In the genomic region with DNA sequence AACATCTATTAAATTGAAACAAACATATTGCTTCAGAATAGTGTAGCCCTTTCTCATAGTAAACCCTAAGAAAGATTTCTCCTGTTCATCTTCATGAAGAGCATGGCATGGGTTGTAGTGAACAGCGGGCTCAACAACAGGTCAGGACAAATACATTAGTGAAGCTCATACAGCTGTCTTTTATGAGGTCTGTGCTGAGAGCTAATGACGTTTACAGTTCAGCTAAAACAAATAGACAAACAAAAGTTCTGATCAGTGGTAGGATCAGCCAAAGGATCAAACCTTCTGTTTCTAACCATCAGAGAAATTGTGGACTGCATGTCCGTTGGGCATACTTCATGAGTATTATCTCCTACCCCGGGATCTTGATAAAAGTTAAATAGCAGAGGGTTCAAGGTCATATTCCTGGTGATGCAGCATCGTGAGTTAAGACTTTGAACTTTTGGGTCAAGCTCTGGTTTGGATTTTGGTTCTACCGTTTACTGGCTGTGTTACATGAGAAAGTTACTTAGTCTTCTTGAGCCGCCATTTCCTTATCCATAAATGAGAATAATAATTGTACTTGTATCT, we compare ENCODE assay signal across 22 cellular contexts. TPM values are rescaled to one million over a fixed set of nuclear protein-coding genes. Genes with fewer than 3 reads are reported as not detected.
A peak's percentile ranks its signal among the peaks of the same experiment; 100 is the strongest.
DNase-seq lines count a peak whose midpoint lies in the region; ATAC-seq and TF ChIP-seq lines count a peak whose summit lies in the region.
"Had no signal": no experiment of that assay in that cellular context is flagged by ENCODE, and none has a peak within 500 bp of the region (broad histone marks: within the 10 kb centered on the region; RNA-seq: fewer than 3 reads in every experiment).

No MANE protein-coding gene starts in this region.

- ATAC-seq in left lobe of liver: peak; percentile 64
- ATAC-seq: GM12878, HCT116 had no signal

- no peak overlapping the region for H2AFZ ChIP-seq in ACC112 (ENCODE audit: low read length, unreplicated experiment)

- peak; percentile 57 for DNase-seq in LNCaP clone FGC (ENCODE audit: low read depth)
- no peak for DNase-seq in left lobe of liver (ENCODE audit: low spot score)
- no peak for DNase-seq in progenitor cell of endocrine pancreas (ENCODE audit: low spot score, unreplicated experiment)
- no peak for DNase-seq in NCI-H774 (lab: John Stamatoyannopoulos, UW)
- DNase-seq in 8988T: no peak
- no peak for DNase-seq in NCI-H1694 (lab: John Stamatoyannopoulos, UW)
- DNase-seq in activated CD4-positive, alpha-beta T cell treated with anti-CD3 and anti-CD28 coated beads, Interleukin-2, amount 50 U/mL, for 48 hours: no peak
- DNase-seq: ACHN; BE2C; C1 segment of cervical spinal cord; CD4-positive, CD25-positive, alpha-beta regulatory T cell; CD8-positive, alpha-beta memory T cell; COR-L47; DMS 273 treated with DMSO at 0.1 percent for 48 hours; DMS53; DND-41; EL; GOT3; H7 had no signal

- TF ChIP-seq CTCF in LNCaP clone FGC (IDR thresholded peaks at IDR 0.05; ENCODE audit: control insufficient read depth, extremely low read depth, insufficient read depth) (no peak), progenitor cell of endocrine pancreas (IDR thresholded peaks at IDR 0.05; ENCODE audit: unreplicated experiment) (no peak)

- no peaks in the 10 kb centered on the region for H3K27me3 Mint-ChIP-seq in progenitor cell of endocrine pancreas
- H3K27me3 Mint-ChIP-seq: CD4-positive, CD25-positive, alpha-beta regulatory T cell; CD8-positive, alpha-beta memory T cell had no signal

- H3K79me2 ChIP-seq in ACC112 (ENCODE audit: control insufficient read depth, insufficient read depth, low read length, unreplicated experiment): no peaks in the 10 kb centered on the region

- H3K27ac Mint-ChIP-seq in progenitor cell of endocrine pancreas: peak overlapping the region; percentile 28

- peaks cover 20% of the 10 kb centered on the region for H3K36me3 Mint-ChIP-seq in progenitor cell of endocrine pancreas (ENCODE audit: insufficient read depth)

- H3K36me3 ChIP-seq in ACC112 (ENCODE audit: insufficient read depth, low read length): peaks cover 61% of the 10 kb centered on the region
- H3K36me3 ChIP-seq: BE2C had no signal

- H3K9me3 Mint-ChIP-seq in progenitor cell of endocrine pancreas (ENCODE audit: low read depth): no peaks in the 10 kb centered on the region
- H3K9me3 Mint-ChIP-seq: CD4-positive, CD25-positive, alpha-beta regulatory T cell; CD8-positive, alpha-beta memory T cell had no signal

- peaks cover 30% of the 10 kb centered on the region for H3K4me1 ChIP-seq in ACC112 (ENCODE audit: control insufficient read depth, insufficient read depth, low read length, unreplicated experiment)
- H3K4me1 ChIP-seq: BE2C had no signal

- H3K27ac ChIP-seq in ACC112 (ENCODE audit: low read depth, low read length): peak overlapping the region; percentile 62

- peaks cover 6% of the 10 kb centered on the region for H3K4me1 Mint-ChIP-seq in progenitor cell of endocrine pancreas (ENCODE audit: low read depth)
- H3K4me1 Mint-ChIP-seq: CD4-positive, CD25-positive, alpha-beta regulatory T cell; CD8-positive, alpha-beta memory T cell had no signal

- no peaks in the 10 kb centered on the region for H3K27me3 ChIP-seq in ACC112 (ENCODE audit: insufficient read depth, low read length)
- H3K27me3 ChIP-seq: BE2C had no signal

- H3K4me3 ChIP-seq in ACC112 (ENCODE audit: low read depth, low read length): no peak overlapping the region
- no peak overlapping the region for H3K4me3 ChIP-seq in LNCaP clone FGC (ENCODE audit: low read depth, low read length)
- H3K4me3 ChIP-seq: GM12878 had no signal

- no peak overlapping the region for H3K4me3 Mint-ChIP-seq in progenitor cell of endocrine pancreas (ENCODE audit: low read depth)
- H3K4me3 Mint-ChIP-seq: CD4-positive, CD25-positive, alpha-beta regulatory T cell; CD8-positive, alpha-beta memory T cell had no signal

RNA-seq across cellular contexts. Expression of gene ACO1, which starts 37.9 kb away (rescaled TPM):
- total RNA-seq in left lobe of liver (102 TPM), progenitor cell of endocrine pancreas (21.7 and 23.4 TPM in 2 replicates)
